ENCODE assay signal across 1 cellular context in the genomic region with DNA sequence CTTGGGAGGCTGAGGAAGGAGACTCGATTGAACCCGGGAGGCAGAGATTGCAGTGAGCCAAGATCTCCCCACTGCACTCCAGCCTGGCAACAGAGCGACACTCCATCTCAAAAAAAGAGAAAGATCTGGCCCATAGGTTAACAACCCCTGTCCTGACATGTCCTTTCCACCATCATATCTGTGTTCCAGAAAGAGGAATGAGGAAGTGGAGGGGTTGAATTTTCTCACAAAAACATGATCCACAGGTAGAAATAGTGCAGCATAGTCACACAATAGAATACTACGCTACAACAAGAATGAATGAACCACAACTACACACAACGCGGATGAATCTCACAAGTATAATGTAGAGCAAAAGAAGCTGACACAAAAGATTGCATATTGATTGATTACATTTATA.
TF ChIP-seq lines count a peak whose summit lies in the region.

No MANE protein-coding gene starts in this region.

TF ChIP-seq in GM12891, 5 proteins besides CTCF, POLR2A, EP300 and RAD21:
- TF ChIP-seq TAF1 (IDR thresholded peaks at IDR 0.05; ENCODE audit: low read depth, low read length) (no peak), POU2F2 (IDR thresholded peaks at IDR 0.05; ENCODE audit: low read depth, low read length) (no peak), SPI1 (IDR thresholded peaks at IDR 0.05; ENCODE audit: low read depth, low read length) (0 out of 2 replicates have a peak, but pooled peaks have one; percentile 14)
TF ChIP-seq in GM12891: peak in this region for 1.
